14 cellular contexts compared by ENCODE assay signal in genomic region chr19:52566121-52566520, GRCh38. TPM values are rescaled to one million over a fixed set of nuclear protein-coding genes. Genes with fewer than 3 reads are reported as not detected.
DNase-seq lines count a peak whose midpoint lies in the region; ATAC-seq and TF ChIP-seq lines count a peak whose summit lies in the region.
"Had no signal": no experiment of that assay in that cellular context is flagged by ENCODE, and none has a peak within 500 bp of the region (broad histone marks: within the 10 kb centered on the region; RNA-seq: fewer than 3 reads in every experiment).

No MANE protein-coding gene starts in this region.

- H3K79me2 ChIP-seq in PC-3 (ENCODE audit: low read length), result peaks cover 6% of the 10 kb centered on the region; the same call in 1 of the 2 replicates

- H3K4me1 ChIP-seq in PC-3 (ENCODE audit: insufficient read depth, low read length), result peaks cover 11% of the 10 kb centered on the region
- H3K4me1 ChIP-seq: HAP-1 had no signal

- CTCF ChIA-PET in PC-3 (lab: Charles Lee), result interaction anchor here (0.8 kb wide), 1 partner anchor 39 kb away, joined by 7 read pairs; no protein-coding TSS in a partner anchor

- intact Hi-C loops in PC-3 (cut with micrococcal nuclease), result no loop called here

- POLR2A ChIA-PET in PC-3 (lab: Charles Lee; ENCODE audit: unreplicated experiment), result no interaction called here

- H3K27me3 ChIP-seq in PC-3 (ENCODE audit: low read length), result no peaks in the 10 kb centered on the region
- H3K27me3 ChIP-seq: BLaER1 treated with 17β-estradiol and CSF1 and Interleukin-3, amounts not matched to agents 10 nM and 100 nM had no signal

- H3K27ac ChIP-seq in PC-3 (ENCODE audit: low read length), result peak overlapping the region; percentile 26; the same call in 1 of the 2 replicates
- H3K27ac ChIP-seq: BLaER1 treated with 17β-estradiol and CSF1 and Interleukin-3, amounts not matched to agents 10 nM and 100 nM had no signal

- DNase-seq in ELR (ENCODE audit: low read depth), result peak; percentile 8
- no peak for DNase-seq in PC-3
- peak; percentile 49 for DNase-seq in epithelial cell of esophagus (ENCODE audit: low read depth)
- DNase-seq in iPS DF 19.7 (ENCODE audit: low read depth, low spot score), result peak; percentile 25
- DNase-seq in amygdala (lab: John Stamatoyannopoulos, UW), result no peak
- DNase-seq: CD8-positive, alpha-beta T cell; DMS 273 treated with DMSO at 0.1 percent for 48 hours; DND-41; GDM1; KBM-7 had no signal

- peaks cover 6% of the 10 kb centered on the region for H3F3A ChIP-seq in PC-3 (ENCODE audit: low read length, unreplicated experiment)

- TF ChIP-seq CTCF in PC-3 (conservative IDR thresholded peaks at IDR 0.05; ENCODE audit: low read depth, low read length) (no peak), epithelial cell of esophagus (IDR thresholded peaks at IDR 0.05; ENCODE audit: insufficient read depth, low read depth, low read length, missing control alignments) (no peak)

- no peaks in the 10 kb centered on the region for H4K20me1 ChIP-seq in PC-3 (ENCODE audit: low read length)
- H4K20me1 ChIP-seq: BLaER1 treated with 17β-estradiol and CSF1 and Interleukin-3, amounts not matched to agents 10 nM and 100 nM had no signal

- ATAC-seq in PC-3 (no peak), GM21529 (IDR thresholded peaks at IDR 0.05; ENCODE audit: unreplicated experiment) (no peak), HG03135 (IDR thresholded peaks at IDR 0.05; ENCODE audit: unreplicated experiment) (no peak)
- ATAC-seq: CD8-positive, alpha-beta T cell had no signal

- H3K4me3 ChIP-seq in PC-3 (ENCODE audit: low read length), result no peak overlapping the region
- no peak overlapping the region for H3K4me3 ChIP-seq in epithelial cell of esophagus (ENCODE audit: low read length)
- H3K4me3 ChIP-seq: BLaER1 treated with 17β-estradiol and CSF1 and Interleukin-3, amounts not matched to agents 10 nM and 100 nM; HAP-1 had no signal

- H3K36me3 ChIP-seq in PC-3 (ENCODE audit: low read depth, low read length), result peaks cover 44% of the 10 kb centered on the region
- H3K36me3 ChIP-seq: HAP-1 had no signal

- no TSS peak for BruUV-seq in PC-3 (replicated peaks; lab: Mats Ljungman, UMichigan)

- no peak overlapping the region for H3K9ac ChIP-seq in PC-3 (ENCODE audit: low read length)
- H3K9ac ChIP-seq: BLaER1 treated with 17β-estradiol and CSF1 and Interleukin-3, amounts not matched to agents 10 nM and 100 nM had no signal

- no peaks in the 10 kb centered on the region for H3K9me2 ChIP-seq in PC-3 (replicated peaks; ENCODE audit: low read length)

- no peak overlapping the region for H2AFZ ChIP-seq in PC-3 (ENCODE audit: low read length)

- H3K9me3 ChIP-seq in PC-3 (ENCODE audit: low read length), result peaks cover 30% of the 10 kb centered on the region

- no peak overlapping the region for H3K4me2 ChIP-seq in PC-3 (ENCODE audit: low read length)
- H3K4me2 ChIP-seq: BLaER1 treated with 17β-estradiol and CSF1 and Interleukin-3, amounts not matched to agents 10 nM and 100 nM had no signal

RNA-seq across cellular contexts. Expression of gene ZNF701, which starts 4.0 kb away (rescaled TPM):
- 13.2 and 14.6 TPM in 2 replicates for total RNA-seq in PC-3 (2014; rRNA removed)

RNA-seq across cellular contexts. Expression of gene ZNF808, which starts 38.7 kb away (rescaled TPM):
- total RNA-seq in PC-3 (2014; rRNA removed), result 9.4 and 14.3 TPM in 2 replicates

Comparison
In these comparisons a context has a peak if more than half of its experiments do, and no peak if none do; other contexts are left out.
1. DNase-seq: peak in ELR (single experiment), epithelial cell of esophagus (single experiment) and iPS DF 19.7 (single experiment); none in PC-3 (single experiment) and amygdala (0 of 56).